ENCODE assay signal across 27 cellular contexts in the genomic region with DNA sequence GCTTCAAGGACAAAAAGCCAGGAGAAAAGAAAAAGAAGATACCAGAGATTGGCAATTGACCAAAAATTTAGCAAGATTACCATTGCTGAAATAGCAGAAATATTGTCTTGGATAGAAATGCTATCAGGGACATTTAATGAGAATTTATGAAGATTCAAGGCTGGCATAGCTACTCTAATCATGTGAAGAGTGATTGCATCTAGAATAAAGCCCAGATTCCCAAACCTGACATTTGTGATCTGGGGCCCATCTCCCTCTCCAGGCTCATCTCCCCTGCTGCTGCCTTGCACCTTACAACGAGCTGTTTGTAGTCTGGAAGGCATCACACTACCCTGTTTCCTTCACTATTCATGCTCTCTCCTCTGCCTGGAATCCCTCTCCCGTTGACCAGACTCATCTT.
DNase-seq lines count a peak whose midpoint lies in the region; ATAC-seq, FAIRE-seq and TF ChIP-seq lines count a peak whose summit lies in the region.
"Had no signal": no experiment of that assay in that cellular context is flagged by ENCODE, and none has a peak within 500 bp of the region (broad histone marks: within the 10 kb centered on the region; RNA-seq: fewer than 3 reads in every experiment).

No MANE protein-coding gene starts in this region.

- intact Hi-C loops in kidney (cut with DNase I) = no loop called here

- no peaks in the 10 kb centered on the region for H3K27me3 Mint-ChIP-seq in T-helper 2 cell treated with Interferon-gamma antibody and Interleukin-4, amounts not matched to agents 5 μg/mL and 100 μg/mL, for 36 hours (ENCODE audit: low read depth)
- no peaks in the 10 kb centered on the region for H3K27me3 Mint-ChIP-seq in CD4-positive, CD25-positive, alpha-beta regulatory T cell
- H3K27me3 Mint-ChIP-seq: CD4-positive, alpha-beta T cell had no signal

- H2AFZ ChIP-seq in mesenchymal stem cell (ENCODE audit: low read depth, low read length) = no peak overlapping the region
- H2AFZ ChIP-seq: GM23338 had no signal

- no peak overlapping the region for H4K91ac ChIP-seq in mesenchymal stem cell (ENCODE audit: low read length)

- peaks cover 1% of the 10 kb centered on the region for H3K36me3 ChIP-seq in CD4-positive, CD25-positive, alpha-beta regulatory T cell (ENCODE audit: control insufficient read depth, insufficient read depth, low read length)
- peaks cover 3 to 29% of the 10 kb centered on the region in 2 experiments for H3K36me3 ChIP-seq in mesenchymal stem cell (ENCODE audit: control insufficient read depth in 1 of 2, insufficient read depth in 2 of 2, low read depth in 1 of 2, low read length in 2 of 2)
- no peaks in the 10 kb centered on the region for H3K36me3 ChIP-seq in kidney (ENCODE audit: control insufficient read depth in 1 of 2, insufficient read depth in 2 of 2, low read length in 2 of 2)
- H3K36me3 ChIP-seq: BLaER1 had no signal

- 42% methylated on average over 2 of the region's 2 CpGs for WGBS in mesenchymal stem cell

- H3K14ac ChIP-seq in mesenchymal stem cell (ENCODE audit: low read length in 2 of 2) = no peak overlapping the region

- H2BK15ac ChIP-seq in mesenchymal stem cell (ENCODE audit: low read depth, poor library complexity, severe bottlenecking) = no peak overlapping the region

- H3K4me2 ChIP-seq in mesenchymal stem cell (ENCODE audit: low read length, poor library complexity, severe bottlenecking) = no peak overlapping the region
- H3K4me2 ChIP-seq: BLaER1, GM23338 had no signal

- H3K27ac Mint-ChIP-seq in T-helper 2 cell treated with Interferon-gamma antibody and Interleukin-4, amounts not matched to agents 5 μg/mL and 100 μg/mL, for 36 hours = peak overlapping the region; percentile 22
- H3K27ac Mint-ChIP-seq in CD4-positive, CD25-positive, alpha-beta regulatory T cell = peak overlapping the region; percentile 4 to 70 (median 63)
- H3K27ac Mint-ChIP-seq: CD4-positive, alpha-beta T cell; GM23338 had no signal

- peaks cover 6% of the 10 kb centered on the region for H3K4me1 ChIP-seq in CD4-positive, CD25-positive, alpha-beta regulatory T cell (ENCODE audit: control insufficient read depth, insufficient read depth, low read length, poor library complexity, severe bottlenecking)
- H3K4me1 ChIP-seq in mesenchymal stem cell (ENCODE audit: control insufficient read depth, insufficient read depth, low read depth, low read length) (peaks cover 8% of the 10 kb centered on the region), kidney (ENCODE audit: control insufficient read depth in 1 of 2, insufficient read depth in 1 of 2, low read depth in 1 of 2, low read length in 2 of 2) (peaks cover 7 to 11% of the 10 kb centered on the region in 2 donors)
- H3K4me1 ChIP-seq: BLaER1 had no signal

- no peak overlapping the region for H3K18ac ChIP-seq in mesenchymal stem cell (ENCODE audit: low read depth in 1 of 2, low read length in 2 of 2)

- FAIRE-seq in kidney (lab: Jason Lieb, UNC) = no peak
- FAIRE-seq: GM12878, HTR-8/SVneo had no signal

- no peaks in the 10 kb centered on the region for H3K9me3 Mint-ChIP-seq in T-helper 2 cell treated with Interferon-gamma antibody and Interleukin-4, amounts not matched to agents 5 μg/mL and 100 μg/mL, for 36 hours
- H3K9me3 Mint-ChIP-seq in CD4-positive, CD25-positive, alpha-beta regulatory T cell = no peaks in the 10 kb centered on the region
- H3K9me3 Mint-ChIP-seq: CD4-positive, alpha-beta T cell; GM23338 had no signal

- H3K4me3 Mint-ChIP-seq in T-helper 2 cell treated with Interferon-gamma antibody and Interleukin-4, amounts not matched to agents 5 μg/mL and 100 μg/mL, for 36 hours = no peak overlapping the region
- peak overlapping the region in 1 of 4 donors; percentile 24 for H3K4me3 Mint-ChIP-seq in CD4-positive, CD25-positive, alpha-beta regulatory T cell
- H3K4me3 Mint-ChIP-seq: CD4-positive, alpha-beta T cell; GM23338; H9 had no signal

- H3K9ac ChIP-seq in mesenchymal stem cell (ENCODE audit: low read length) (no peak overlapping the region), kidney (ENCODE audit: low read length in 2 of 2) (no peak overlapping the region)
- H3K9ac ChIP-seq: BLaER1 had no signal

- no peak overlapping the region for H2BK5ac ChIP-seq in mesenchymal stem cell (ENCODE audit: low read depth, low read length, poor library complexity, severe bottlenecking)

- TF ChIP-seq CTCF in kidney (IDR thresholded peaks at IDR 0.05; ENCODE audit: borderline replicate concordance, extremely low read depth, insufficient read depth) = no peak

- H3K27me3 ChIP-seq in CD4-positive, CD25-positive, alpha-beta regulatory T cell (ENCODE audit: control insufficient read depth, insufficient read depth, low read length) = no peaks in the 10 kb centered on the region
- H3K27me3 ChIP-seq in mesenchymal stem cell (ENCODE audit: control insufficient read depth in 1 of 2, insufficient read depth in 1 of 2, low read length in 2 of 2) = no peaks in the 10 kb centered on the region
- H3K27me3 ChIP-seq: BLaER1, MG63 had no signal

- no peak overlapping the region for H3K27ac ChIP-seq in CD4-positive, CD25-positive, alpha-beta regulatory T cell (ENCODE audit: insufficient read depth, low read length, poor library complexity, severe bottlenecking)
- H3K27ac ChIP-seq in mesenchymal stem cell (ENCODE audit: low read length, poor library complexity, severe bottlenecking) (no peak overlapping the region), kidney (ENCODE audit: low read depth in 2 of 2, low read length in 2 of 2) (no peak overlapping the region)
- H3K27ac ChIP-seq: 22Rv1, BLaER1, RWPE1 had no signal

- no peak overlapping the region for H3K4me3 ChIP-seq in CD4-positive, CD25-positive, alpha-beta regulatory T cell (ENCODE audit: low read depth, low read length)
- H3K4me3 ChIP-seq in mesenchymal stem cell (ENCODE audit: insufficient read depth in 1 of 2, low read depth in 1 of 2, low read length in 2 of 2) = no peak overlapping the region
- no peak overlapping the region for H3K4me3 ChIP-seq in kidney (ENCODE audit: low read length in 2 of 2)
- H3K4me3 ChIP-seq: BLaER1, GM12878, GM23338, MG63 had no signal

- no peaks in the 10 kb centered on the region for H3K9me3 ChIP-seq in CD4-positive, CD25-positive, alpha-beta regulatory T cell (ENCODE audit: control insufficient read depth in 2 of 2, low read length in 2 of 2)
- H3K9me3 ChIP-seq in mesenchymal stem cell (ENCODE audit: control insufficient read depth, low read length) (no peaks in the 10 kb centered on the region), kidney (ENCODE audit: control insufficient read depth in 1 of 2, low read length in 2 of 2) (no peaks in the 10 kb centered on the region)
- H3K9me3 ChIP-seq: BLaER1, MG63 had no signal

- no peak for DNase-seq in T-helper 2 cell treated with Interferon-gamma antibody and Interleukin-4, amounts not matched to agents 5 μg/mL and 100 μg/mL, for 36 hours (ENCODE audit: low spot score)
- DNase-seq in T-helper 2 cell (no peak), mesenchymal stem cell (no peak), kidney (no peak), DMS 273 treated with DMSO at 0.1 percent for 48 hours (lab: John Stamatoyannopoulos, UW) (no peak)
- DNase-seq in CD4-positive, CD25-positive, alpha-beta regulatory T cell = no peak
- DNase-seq in activated T-cell treated with anti-CD3 and anti-CD28 coated beads, Interleukin-2, amount 50 U/mL, for 1 hour = no peak
- DNase-seq: CD4-positive, alpha-beta T cell; DMS79; EL; GDM1; H9; KG1; MG63; NCI-H1105 treated with DMSO at 0.1 percent for 48 hours; NCI-H2029 treated with DMSO at 0.1 percent for 48 hours; NCI-H2227 treated with DMSO at 0.1 percent for 48 hours; NCI-H526 treated with DMSO at 0.1 percent for 48 hours; SHP77 had no signal

- H2AK5ac ChIP-seq in mesenchymal stem cell (ENCODE audit: low read length, severe bottlenecking) = no peak overlapping the region

- no peak overlapping the region for H3K4ac ChIP-seq in mesenchymal stem cell (ENCODE audit: low read depth in 1 of 2, low read length in 2 of 2)

- H3K23ac ChIP-seq in mesenchymal stem cell (ENCODE audit: low read length in 2 of 2) = no peak overlapping the region

- H2BK120ac ChIP-seq in mesenchymal stem cell (ENCODE audit: low read depth, low read length) = no peak overlapping the region

- peak overlapping the region; percentile 12 for H4K8ac ChIP-seq in mesenchymal stem cell (ENCODE audit: low read length)

- peaks cover 38% of the 10 kb centered on the region for H3K4me1 Mint-ChIP-seq in T-helper 2 cell treated with Interferon-gamma antibody and Interleukin-4, amounts not matched to agents 5 μg/mL and 100 μg/mL, for 36 hours (ENCODE audit: low read depth)
- peaks cover 18 to 63% (median 45%) of the 10 kb centered on the region in 4 donors for H3K4me1 Mint-ChIP-seq in CD4-positive, CD25-positive, alpha-beta regulatory T cell

- ATAC-seq in CD4-positive, CD25-positive, alpha-beta regulatory T cell (ENCODE audit: low read depth in 2 of 2) = no peak
- peak; percentile 74 for ATAC-seq in SK-N-SH treated with all-trans-retinoic acid at 6 μM for 48 hours
- ATAC-seq: GM23338, Panc1 had no signal

- peaks cover 13% of the 10 kb centered on the region for H3K36me3 Mint-ChIP-seq in T-helper 2 cell treated with Interferon-gamma antibody and Interleukin-4, amounts not matched to agents 5 μg/mL and 100 μg/mL, for 36 hours (ENCODE audit: low read depth)
- peaks cover 6% of the 10 kb centered on the region for H3K36me3 Mint-ChIP-seq in CD4-positive, CD25-positive, alpha-beta regulatory T cell

- peaks cover 8% of the 10 kb centered on the region for H3K79me1 ChIP-seq in mesenchymal stem cell (replicated peaks; ENCODE audit: low read length, poor library complexity, severe bottlenecking)

- H2BK12ac ChIP-seq in mesenchymal stem cell (ENCODE audit: low read length in 2 of 2) = no peak overlapping the region

TF ChIP-seq in SK-N-SH treated with all-trans-retinoic acid at 6 μM for 48 hours, 23 proteins besides CTCF, POLR2A, EP300 and RAD21:
- TF ChIP-seq SNAI2 (CRISPR knock-in tag; IDR thresholded peaks at IDR 0.05) (0 out of 2 replicates have a peak, but pooled peaks have one; percentile 18), RARB (CRISPR knock-in tag; IDR thresholded peaks at IDR 0.05) (no peak), CSDC2 (CRISPR knock-in tag; IDR thresholded peaks at IDR 0.05) (peak; percentile 39; the same call in 1 of the 2 replicates), ISL1 (CRISPR knock-in tag; IDR thresholded peaks at IDR 0.05) (peak; percentile 63)
